In the genomic region with DNA sequence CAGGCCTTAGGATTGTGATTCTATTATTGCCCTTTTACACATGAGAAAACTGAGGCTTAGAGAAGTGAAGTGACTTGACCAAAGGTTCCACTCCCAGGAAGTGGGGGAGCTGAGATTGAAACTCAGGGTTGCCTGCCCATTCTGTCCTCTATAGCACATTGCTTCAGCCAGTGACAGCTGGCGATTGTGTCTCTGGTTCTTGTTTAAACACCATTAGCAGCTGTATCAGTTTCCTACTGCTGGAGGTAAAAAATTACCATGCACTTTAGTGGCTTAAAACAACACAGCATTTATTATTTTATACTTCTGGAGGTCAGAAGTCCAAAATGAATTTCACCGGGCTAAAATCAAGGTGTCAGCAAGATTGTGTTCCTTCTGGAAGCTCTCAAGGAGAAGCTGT, we compare ENCODE assay signal across 23 cellular contexts.
"Had no signal": no experiment of that assay in that cellular context is flagged by ENCODE, and none has a peak within 500 bp of the region (broad histone marks: within the 10 kb centered on the region; RNA-seq: fewer than 3 reads in every experiment).

No MANE protein-coding gene starts in this region.

- DNase-seq: activated CD4-positive, alpha-beta T cell treated with anti-CD3 and anti-CD28 coated beads for 4 hours; activated CD4-positive, alpha-beta T cell treated with anti-CD3 and anti-CD28 coated beads, Interleukin-2, amount 50 U/mL, for 48 hours; activated CD8-positive, alpha-beta memory T cell treated with anti-CD3 and anti-CD28 coated beads for 24 hours; activated effector memory CD4-positive, alpha-beta T cell treated with Interleukin-2 at 50 U/mL for 16 hours; activated naive CD4-positive, alpha-beta T cell treated with Interleukin-2 at 50 U/mL for 16 hours; activated naive CD8-positive, alpha-beta T cell treated with anti-CD3 and anti-CD28 coated beads for 36 hours; adrenal gland; aorta; body of pancreas; cerebellar nuclear complex; colonic mucosa; effector CD8-positive, alpha-beta T cell; left cardiac atrium; midbrain; natural killer cell; occipital lobe; stimulated activated CD4-positive, alpha-beta T cell treated with anti-CD3 and anti-CD28 coated beads, Interleukin-4, amount 100 ng/mL, for 1 hour; stimulated activated naive CD8-positive, alpha-beta T cell treated with anti-CD3 and anti-CD28 coated beads, Interleukin-15, Interleukin-2, amounts not matched to agents 100 U/mL and 50 U/mL, for 24 hours; testis; transverse colon had no signal

- H3K27ac ChIP-seq: adrenal gland, body of pancreas, colonic mucosa, neural progenitor cell, right atrium auricular region, testis, transverse colon, VCaP had no signal

- ATAC-seq: body of pancreas; left cardiac atrium; natural killer cell; stimulated activated naive CD8-positive, alpha-beta T cell treated with anti-CD3 and anti-CD28 coated beads, Interleukin-15, Interleukin-2, amounts not matched to agents 100 U/mL and 50 U/mL, for 24 hours had no signal

- H3K27me3 ChIP-seq: adrenal gland, body of pancreas, colonic mucosa, neural progenitor cell, right atrium auricular region, testis, transverse colon had no signal

- H3K36me3 ChIP-seq: adrenal gland, colonic mucosa, neural progenitor cell, right atrium auricular region, transverse colon had no signal

- H3K4me1 ChIP-seq: adrenal gland, body of pancreas, colonic mucosa, neural progenitor cell, right atrium auricular region, testis, transverse colon had no signal

- H3K4me3 ChIP-seq: adrenal gland, body of pancreas, colonic mucosa, neural progenitor cell, right atrium auricular region, testis, transverse colon had no signal

- H3K9me3 ChIP-seq: adrenal gland, body of pancreas, colonic mucosa, right atrium auricular region, testis, transverse colon had no signal
